ENCODE assay signal across 8 cellular contexts in genomic region chr2:150486539-150487484, GRCh38. TPM values are rescaled to one million over a fixed set of nuclear protein-coding genes. Genes with fewer than 3 reads are reported as not detected.
DNase-seq lines count a peak whose midpoint lies in the region; ATAC-seq and TF ChIP-seq lines count a peak whose summit lies in the region.

No MANE protein-coding gene starts in this region.

- peak overlapping the region; percentile 95 to 98 (median 98) for H3K4me3 Mint-ChIP-seq in brain

- H3K27me3 Mint-ChIP-seq in brain: peaks cover 30% of the 10 kb centered on the region

- peak overlapping the region; percentile 76 for H3K9ac ChIP-seq in MM.1S (ENCODE audit: low read length)

- H3K9me3 ChIP-seq in MM.1S (replicated peaks; ENCODE audit: insufficient read depth, low read length): no peaks in the 10 kb centered on the region
- no peaks in the 10 kb centered on the region for H3K9me3 ChIP-seq in suprapubic skin

- no peak for TF ChIP-seq CTCF in MM.1S (IDR thresholded peaks at IDR 0.05; ENCODE audit: low read length)
- TF ChIP-seq CTCF in brain (conservative IDR thresholded peaks at IDR 0.05): no peak
- no peak for TF ChIP-seq CTCF in kidney epithelial cell (IDR thresholded peaks at IDR 0.05; ENCODE audit: insufficient read depth, low read length, poor library complexity, severe bottlenecking)
- no peak for TF ChIP-seq CTCF in suprapubic skin (IDR thresholded peaks at IDR 0.05)

- H3K4me3 ChIP-seq in MM.1S (ENCODE audit: low read length): peak overlapping the region; percentile 88
- H3K4me3 ChIP-seq in kidney epithelial cell (ENCODE audit: low read depth, low read length): peak overlapping the region; percentile 91
- H3K4me3 ChIP-seq in suprapubic skin: peak overlapping the region; percentile 91

- H3K36me3 ChIP-seq in MM.1S (replicated peaks; ENCODE audit: insufficient read depth, low read length): no peaks in the 10 kb centered on the region
- no peaks in the 10 kb centered on the region for H3K36me3 ChIP-seq in kidney epithelial cell (ENCODE audit: control insufficient read depth, insufficient read depth, low read length)
- no peaks in the 10 kb centered on the region for H3K36me3 ChIP-seq in suprapubic skin

- peaks cover 0 to 9% (median 0%) of the 10 kb centered on the region in 5 experiments for H3K9me3 Mint-ChIP-seq in brain

- peak overlapping the region; percentile 53; the same call in 1 of the 2 replicates for H3K27ac ChIP-seq in MM.1S (ENCODE audit: low read length)
- H3K27ac ChIP-seq in suprapubic skin: peak overlapping the region; percentile 97

- H2AFZ ChIP-seq in MM.1S (ENCODE audit: low read length): peak overlapping the region; percentile 73

- H3K4me1 ChIP-seq in MM.1S (ENCODE audit: low read length) (peaks cover 8% of the 10 kb centered on the region), suprapubic skin (peaks cover 37% of the 10 kb centered on the region)

- H4K20me1 ChIP-seq in MM.1S (ENCODE audit: insufficient read depth, low read length): no peaks in the 10 kb centered on the region

- under 1% methylated on average over 40 of the region's 45 CpGs for WGBS in suprapubic skin

- H3F3A ChIP-seq in MM.1S (ENCODE audit: insufficient read depth, low read length): peaks cover 11% of the 10 kb centered on the region

- H3K27ac Mint-ChIP-seq in brain: peak overlapping the region; percentile 95 to 99 (median 97)

- H3K27me3 ChIP-seq in MM.1S (replicated peaks; ENCODE audit: insufficient read depth, low read length) (no peaks in the 10 kb centered on the region), kidney epithelial cell (ENCODE audit: control insufficient read depth, insufficient read depth, low read length) (no peaks in the 10 kb centered on the region), suprapubic skin (no peaks in the 10 kb centered on the region)

- peak overlapping the region; percentile 93 for H3K4me2 ChIP-seq in MM.1S (ENCODE audit: low read depth, low read length)

- no peak for TF ChIP-seq POLR2A in suprapubic skin (IDR thresholded peaks at IDR 0.05)

- H3K4me1 Mint-ChIP-seq in brain: peaks cover 38% of the 10 kb centered on the region

- TF ChIP-seq EP300 in suprapubic skin (IDR thresholded peaks at IDR 0.05): no peak

- DNase-seq in DMS79 (lab: John Stamatoyannopoulos, UW): peak; percentile 28
- DNase-seq in MM.1S: peak; percentile 44
- DNase-seq in kidney epithelial cell (ENCODE audit: low read depth): no peak
- DNase-seq in suprapubic skin (ENCODE audit: low spot score in 2 of 2): peak; percentile 70 to 80
- no peak for DNase-seq in NCI-H128 (lab: John Stamatoyannopoulos, UW; ENCODE audit: unreplicated experiment)

- peaks cover 45% of the 10 kb centered on the region for H3K36me3 Mint-ChIP-seq in brain

- no peak for ATAC-seq in HG03354 (IDR thresholded peaks at IDR 0.05; ENCODE audit: poor library complexity, severe bottlenecking, unreplicated experiment)
- ATAC-seq in HG02588 (IDR thresholded peaks at IDR 0.05; ENCODE audit: unreplicated experiment): no peak

- H3K79me2 ChIP-seq in MM.1S (ENCODE audit: low read length): peaks cover 14% of the 10 kb centered on the region

- no peaks in the 10 kb centered on the region for H3K9me2 ChIP-seq in MM.1S (replicated peaks; ENCODE audit: insufficient read depth, low read length)

RNA-seq across cellular contexts. Expression of gene RND3, which starts 0.7 kb away (rescaled TPM):
- 1.5 TPM for polyA plus RNA-seq in brain (ENCODE audit: insufficient read depth, low read depth, low replicate concordance)
- total RNA-seq in kidney epithelial cell: 231 and 259 TPM in 2 replicates
- 10 to 100 TPM; 45.7 to 65.3 (median 56.9) TPM for total RNA-seq in suprapubic skin

Comparison
In these comparisons a context has a peak if more than half of its experiments do, and no peak if none do; other contexts are left out.
1. DNase-seq: peak in DMS79 (single experiment), MM.1S (single experiment) and suprapubic skin (2 of 2); none in kidney epithelial cell (single experiment) and NCI-H128 (single experiment).
2. Peak in every context shown above with its lines, with median percentiles within 50 percentile points of each other: H3K4me3 ChIP-seq.